Comparison of ENCODE assay signal across 14 cellular contexts in genomic region chr6:132952468-132952867, GRCh38.
"Had no signal": no experiment of that assay in that cellular context is flagged by ENCODE, and none has a peak within 500 bp of the region (broad histone marks: within the 10 kb centered on the region; RNA-seq: fewer than 3 reads in every experiment).

No MANE protein-coding gene starts in this region.

- H3K9me3 ChIP-seq: adrenal gland, transverse colon, uterus had no signal

- DNase-seq: activated CD8-positive, alpha-beta memory T cell treated with anti-CD3 and anti-CD28 coated beads for 24 hours; activated CD8-positive, alpha-beta memory T cell treated with anti-CD3 and anti-CD28 coated beads, Interleukin-2, amount 50 U/mL, for 48 hours; activated gamma-delta T cell treated with Interleukin-2 at 50 U/mL for 16 hours; adrenal gland; dermis blood vessel endothelial cell; effector memory CD4-positive, alpha-beta T cell; kidney; T-helper 1 cell; T-helper 9 cell; transverse colon; uterus had no signal

- H3K4me3 ChIP-seq: adrenal gland, skin epidermis, transverse colon, uterus had no signal

- ATAC-seq: activated CD4-positive, CD25-positive, alpha-beta regulatory T cell treated with anti-CD3 and anti-CD28 coated beads, Interleukin-2, amount 50 U/mL, for 24 hours; left lobe of liver had no signal

- H3K4me1 ChIP-seq: adrenal gland, transverse colon, uterus had no signal

- H3K36me3 ChIP-seq: adrenal gland, transverse colon, uterus had no signal

- H3K27ac ChIP-seq: adrenal gland, skin epidermis, transverse colon, uterus had no signal

- H3K27me3 ChIP-seq: uterus had no signal
